In genomic region chr16:86571197-86571915, GRCh38 we compare ENCODE assay signal across 19 cellular contexts. TPM values are rescaled to one million over a fixed set of nuclear protein-coding genes. Genes with fewer than 3 reads are reported as not detected.
DNase-seq lines count a peak whose midpoint lies in the region; ATAC-seq and TF ChIP-seq lines count a peak whose summit lies in the region.
"Had no signal": no experiment of that assay in that cellular context is flagged by ENCODE, and none has a peak within 500 bp of the region (broad histone marks: within the 10 kb centered on the region; RNA-seq: fewer than 3 reads in every experiment).

No MANE protein-coding gene starts in this region.

- H3K4me1 Mint-ChIP-seq in IgD-negative memory B cell (peaks cover 1 to 3% (median 3%) of the 10 kb centered on the region in 3 donors), endothelial cell (ENCODE audit: unreplicated experiment) (peaks cover 44% of the 10 kb centered on the region), neural progenitor cell (peaks cover 12% of the 10 kb centered on the region)

- H3K9ac ChIP-seq in BLaER1 (no peak overlapping the region), neural progenitor cell (no peak overlapping the region)

- H3K4me1 ChIP-seq in BLaER1 (peaks cover 26% of the 10 kb centered on the region), neural progenitor cell (peaks cover 9% of the 10 kb centered on the region)
- H3K4me1 ChIP-seq: BE2C had no signal

- H3K4me2 ChIP-seq in BLaER1 (peak overlapping the region; percentile 76), neural progenitor cell (peak overlapping the region; percentile 10)

- H3K36me3 Mint-ChIP-seq in IgD-negative memory B cell = no peaks in the 10 kb centered on the region
- peaks cover 20% of the 10 kb centered on the region for H3K36me3 Mint-ChIP-seq in endothelial cell (ENCODE audit: low read depth, unreplicated experiment)
- no peaks in the 10 kb centered on the region for H3K36me3 Mint-ChIP-seq in neural progenitor cell
- H3K36me3 Mint-ChIP-seq: memory B cell had no signal

- H2AFZ ChIP-seq in neural progenitor cell (replicated peaks) = no peak overlapping the region

- no peaks in the 10 kb centered on the region for H3K79me2 ChIP-seq in neural progenitor cell (ENCODE audit: low read depth)

- H3K27me3 Mint-ChIP-seq in IgD-negative memory B cell (peaks cover 48% of the 10 kb centered on the region), endothelial cell (ENCODE audit: unreplicated experiment) (peaks cover 17% of the 10 kb centered on the region), neural progenitor cell (ENCODE audit: insufficient read depth, low read depth) (peaks cover 82% of the 10 kb centered on the region)

- H3K27me3 ChIP-seq in BLaER1 (peaks cover 88% of the 10 kb centered on the region), neural progenitor cell (peaks cover 99% of the 10 kb centered on the region)

- H3K4me3 ChIP-seq in BLaER1 (peak overlapping the region; percentile 43), neural progenitor cell (no peak overlapping the region)
- H3K4me3 ChIP-seq: GM12878 had no signal

- DNase-seq in endothelial cell (ENCODE audit: low spot score) (no peak), neural progenitor cell (ENCODE audit: low spot score) (no peak), inferior parietal cortex (ENCODE audit: extremely low spot score) (no peak), T-helper 1 cell (no peak), HCEC 1CT (no peak)
- DNase-seq: activated CD4-positive, alpha-beta T cell treated with anti-CD3 and anti-CD28 coated beads, Interleukin-2, amount 50 U/mL, for 1 hour; amygdala; BE2C; DND-41; hippocampal formation; NCI-H1694 treated with DMSO at 0.1 percent for 48 hours; NCI-H526; stimulated activated naive CD4-positive, alpha-beta T cell treated with Interleukin-2 at 50 U/mL for 16 hours had no signal

- peaks cover 14% of the 10 kb centered on the region for H3F3A ChIP-seq in neural progenitor cell (ENCODE audit: low read depth)

- H3K9me3 Mint-ChIP-seq in IgD-negative memory B cell = peaks cover 0 to 2% (median 0%) of the 10 kb centered on the region in 3 donors
- H3K9me3 Mint-ChIP-seq in endothelial cell (ENCODE audit: unreplicated experiment) = no peaks in the 10 kb centered on the region
- no peaks in the 10 kb centered on the region for H3K9me3 Mint-ChIP-seq in neural progenitor cell
- H3K9me3 Mint-ChIP-seq: activated T-helper 1 cell treated with anti-CD3 and anti-CD28 coated beads, Interleukin-12 subunit alpha, Interleukin-12 subunit beta, Interleukin-2, Interleukin-4 antibody, amounts not matched to agents 30 ng/mL and 10 ng/mL and 1 ng/mL, durations not matched to agents 14 hours and 24 hours and 36 hours; memory B cell had no signal

- H3K4me3 Mint-ChIP-seq in IgD-negative memory B cell (peak overlapping the region in 2 of 4 donors; percentile 12 to 71), endothelial cell (ENCODE audit: unreplicated experiment) (peak overlapping the region; percentile 79), neural progenitor cell (no peak overlapping the region)
- H3K4me3 Mint-ChIP-seq: activated T-helper 1 cell treated with anti-CD3 and anti-CD28 coated beads, Interleukin-12 subunit alpha, Interleukin-12 subunit beta, Interleukin-2, Interleukin-4 antibody, amounts not matched to agents 30 ng/mL and 10 ng/mL and 1 ng/mL, durations not matched to agents 14 hours and 24 hours and 36 hours; memory B cell had no signal

- H3K27ac ChIP-seq in BLaER1 (no peak overlapping the region), neural progenitor cell (no peak overlapping the region)

- peaks cover 23% of the 10 kb centered on the region for H4K20me1 ChIP-seq in BLaER1
- peaks cover 33% of the 10 kb centered on the region for H4K20me1 ChIP-seq in neural progenitor cell (ENCODE audit: low read depth)

- no peak for ATAC-seq in HG02610 (IDR thresholded peaks at IDR 0.05; ENCODE audit: unreplicated experiment)
- ATAC-seq: GM12878 had no signal

- no peaks in the 10 kb centered on the region for H3K36me3 ChIP-seq in BLaER1
- no peaks in the 10 kb centered on the region for H3K36me3 ChIP-seq in neural progenitor cell
- H3K36me3 ChIP-seq: BE2C had no signal

- no peaks in the 10 kb centered on the region for H3K9me3 ChIP-seq in BLaER1
- no peaks in the 10 kb centered on the region for H3K9me3 ChIP-seq in neural progenitor cell (ENCODE audit: low read depth)
- H3K9me3 ChIP-seq: BE2C had no signal

- TF ChIP-seq CTCF in endothelial cell (IDR thresholded peaks at IDR 0.05; ENCODE audit: unreplicated experiment) = no peak
- TF ChIP-seq CTCF in neural progenitor cell (IDR thresholded peaks at IDR 0.05) = no peak

- H3K27ac Mint-ChIP-seq in IgD-negative memory B cell = peak overlapping the region in 2 of 3 donors; percentile 49 to 78
- no peak overlapping the region for H3K27ac Mint-ChIP-seq in endothelial cell (ENCODE audit: unreplicated experiment)
- no peak overlapping the region for H3K27ac Mint-ChIP-seq in neural progenitor cell
- H3K27ac Mint-ChIP-seq: activated T-helper 1 cell treated with anti-CD3 and anti-CD28 coated beads, Interleukin-12 subunit alpha, Interleukin-12 subunit beta, Interleukin-2, Interleukin-4 antibody, amounts not matched to agents 30 ng/mL and 10 ng/mL and 1 ng/mL, durations not matched to agents 14 hours and 24 hours and 36 hours; memory B cell had no signal

RNA-seq across cellular contexts. Expression of gene FOXC2, which starts 4.7 kb away (rescaled TPM):
- polyA plus RNA-seq in IgD-negative memory B cell = not detected
- total RNA-seq in endothelial cell (ENCODE audit: unreplicated experiment) = 16.3 TPM
- not detected in 2 replicates for total RNA-seq in neural progenitor cell (ENCODE audit: low replicate concordance)
- total RNA-seq: activated T-helper 1 cell treated with anti-CD3 and anti-CD28 coated beads, Interleukin-12 subunit alpha, Interleukin-12 subunit beta, Interleukin-2, Interleukin-4 antibody, amounts not matched to agents 30 ng/mL and 10 ng/mL and 1 ng/mL, durations not matched to agents 14 hours and 24 hours and 36 hours; GM12878 had no signal
- polyA plus RNA-seq: GM12878 had no signal

RNA-seq across cellular contexts. Expression of gene FOXL1, which starts 7.0 kb away (rescaled TPM):
- not detected for polyA plus RNA-seq in IgD-negative memory B cell
- total RNA-seq in endothelial cell (ENCODE audit: unreplicated experiment) = 3.4 TPM
- 0.07 and 0.31 TPM in 2 replicates for total RNA-seq in neural progenitor cell (ENCODE audit: low replicate concordance)
- total RNA-seq: activated T-helper 1 cell treated with anti-CD3 and anti-CD28 coated beads, Interleukin-12 subunit alpha, Interleukin-12 subunit beta, Interleukin-2, Interleukin-4 antibody, amounts not matched to agents 30 ng/mL and 10 ng/mL and 1 ng/mL, durations not matched to agents 14 hours and 24 hours and 36 hours; GM12878 had no signal

RNA-seq across cellular contexts. Expression of gene MTHFSD, which starts 16.3 kb away (rescaled TPM):
- polyA plus RNA-seq in IgD-negative memory B cell = 19.1 TPM
- total RNA-seq in endothelial cell (ENCODE audit: unreplicated experiment) = 30.6 TPM
- 17.4 and 34.6 TPM in 2 replicates for total RNA-seq in neural progenitor cell (ENCODE audit: low replicate concordance)

Comparison
In these comparisons a context has a peak if more than half of its experiments do, and no peak if none do; other contexts are left out.
1. H3K27ac Mint-ChIP-seq: peak in IgD-negative memory B cell (2 of 3); none in endothelial cell (single experiment) and neural progenitor cell (single experiment).
2. RNA of gene FOXC2, which starts 4.7 kb away (total RNA-seq): 16.3 TPM in endothelial cell (single experiment); not detected in neural progenitor cell; every median in the first group is over 10 times any median in the second.